ENCODE assay signal across 18 cellular contexts in the genomic region with DNA sequence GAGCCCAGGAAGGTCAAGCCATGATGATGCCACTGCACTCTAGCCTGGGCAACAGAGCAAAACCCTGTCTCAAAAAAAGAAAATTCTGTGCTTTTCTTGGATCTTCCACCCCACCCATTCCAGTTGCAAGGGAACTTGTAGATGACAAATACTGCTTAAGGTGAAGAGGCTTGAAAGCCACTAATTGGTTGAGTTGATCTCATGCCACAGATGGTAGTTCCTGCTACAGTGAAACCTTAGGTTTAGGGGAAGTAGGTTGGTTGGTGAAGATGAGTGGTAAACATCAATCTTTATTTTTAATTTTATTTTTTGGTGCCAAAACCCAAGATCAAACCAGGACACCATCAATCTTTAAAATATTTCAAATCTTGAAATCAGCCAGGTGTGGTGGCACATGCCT. TPM values are rescaled to one million over a fixed set of nuclear protein-coding genes. Genes with fewer than 3 reads are reported as not detected.
A peak's percentile ranks its signal among the peaks of the same experiment; 100 is the strongest.
DNase-seq lines count a peak whose midpoint lies in the region; ATAC-seq and TF ChIP-seq lines count a peak whose summit lies in the region.
"Had no signal": no experiment of that assay in that cellular context is flagged by ENCODE, and none has a peak within 500 bp of the region (broad histone marks: within the 10 kb centered on the region; RNA-seq: fewer than 3 reads in every experiment).

No MANE protein-coding gene starts in this region.

- H3K27ac ChIP-seq in Karpas-422 (ENCODE audit: low read length): no peak overlapping the region
- no peak overlapping the region for H3K27ac ChIP-seq in left ventricle myocardium inferior (replicated peaks)

- peaks cover 28% of the 10 kb centered on the region for H3K79me2 ChIP-seq in Karpas-422 (ENCODE audit: low read length)

- H3K4me3 Mint-ChIP-seq in activated naive CD4-positive, alpha-beta T cell treated with anti-CD3 and anti-CD28 coated beads for 36 hours: no peak overlapping the region
- H3K4me3 Mint-ChIP-seq in T-helper 17 cell (no peak overlapping the region), type B pancreatic cell (no peak overlapping the region)
- no peak overlapping the region for H3K4me3 Mint-ChIP-seq in activated T-helper 2 cell treated with anti-CD3 and anti-CD28 coated beads, Interferon-gamma antibody, Interleukin-2, Interleukin-4, amounts not matched to agents 10 μg/mL and 5 μg/mL and 100 μg/mL, durations not matched to agents 14 hours and 24 hours and 36 hours (ENCODE audit: low read depth)

- no peak for TF ChIP-seq CTCF in left ventricle myocardium inferior (IDR thresholded peaks at IDR 0.05; ENCODE audit: borderline replicate concordance)
- no peak for TF ChIP-seq CTCF in type B pancreatic cell (conservative IDR thresholded peaks at IDR 0.05)

- H4K20me1 ChIP-seq in Karpas-422 (ENCODE audit: insufficient read depth, low read depth, low read length): peaks cover 13% of the 10 kb centered on the region; the same call in 1 of the 2 replicates

- no peak overlapping the region for H3K4me2 ChIP-seq in Karpas-422 (ENCODE audit: low read depth, low read length, poor library complexity, severe bottlenecking)

- H3K9me3 ChIP-seq in Karpas-422 (ENCODE audit: low read length) (no peaks in the 10 kb centered on the region), T-helper 17 cell (ENCODE audit: control insufficient read depth, low read length, poor library complexity, severe bottlenecking) (peaks cover 3% of the 10 kb centered on the region), left ventricle myocardium inferior (replicated peaks) (no peaks in the 10 kb centered on the region)

- H3K4me1 Mint-ChIP-seq in activated naive CD4-positive, alpha-beta T cell treated with anti-CD3 and anti-CD28 coated beads for 36 hours (ENCODE audit: low read depth): peaks cover 64% of the 10 kb centered on the region
- H3K4me1 Mint-ChIP-seq in T-helper 17 cell: peaks cover 19% of the 10 kb centered on the region
- H3K4me1 Mint-ChIP-seq in activated T-helper 2 cell treated with anti-CD3 and anti-CD28 coated beads, Interferon-gamma antibody, Interleukin-2, Interleukin-4, amounts not matched to agents 10 μg/mL and 5 μg/mL and 100 μg/mL, durations not matched to agents 14 hours and 24 hours and 36 hours (ENCODE audit: low read depth): peaks cover 49% of the 10 kb centered on the region
- H3K4me1 Mint-ChIP-seq in type B pancreatic cell (ENCODE audit: unreplicated experiment): peaks cover 18% of the 10 kb centered on the region

- H3K36me3 ChIP-seq in Karpas-422 (ENCODE audit: insufficient read depth, low read length) (no peaks in the 10 kb centered on the region), left ventricle myocardium inferior (no peaks in the 10 kb centered on the region)

- no peaks in the 10 kb centered on the region for H3K9me2 ChIP-seq in Karpas-422 (replicated peaks; ENCODE audit: insufficient read depth, low read length)

- CTCF ChIA-PET in activated naive CD4-positive, alpha-beta T cell treated with anti-CD3 and anti-CD28 coated beads for 36 hours (lab: Charles Lee): interaction anchor here (0.7 kb wide), 2 partner anchors 72 to 139 kb away, joined by 3 to 4 read pairs; no protein-coding TSS in a partner anchor

- H3K4me3 ChIP-seq in Karpas-422 (ENCODE audit: low read length): no peak overlapping the region
- no peak overlapping the region for H3K4me3 ChIP-seq in left ventricle myocardium inferior
- H3K4me3 ChIP-seq: skin epidermis had no signal

- H3K9me3 Mint-ChIP-seq in activated naive CD4-positive, alpha-beta T cell treated with anti-CD3 and anti-CD28 coated beads for 36 hours: no peaks in the 10 kb centered on the region
- H3K9me3 Mint-ChIP-seq in activated T-helper 2 cell treated with anti-CD3 and anti-CD28 coated beads, Interferon-gamma antibody, Interleukin-2, Interleukin-4, amounts not matched to agents 10 μg/mL and 5 μg/mL and 100 μg/mL, durations not matched to agents 14 hours and 24 hours and 36 hours: peaks cover 4% of the 10 kb centered on the region
- no peaks in the 10 kb centered on the region for H3K9me3 Mint-ChIP-seq in type B pancreatic cell

- no peaks in the 10 kb centered on the region for H3K27me3 ChIP-seq in Karpas-422 (ENCODE audit: low read length)
- no peaks in the 10 kb centered on the region for H3K27me3 ChIP-seq in left ventricle myocardium inferior (ENCODE audit: low read depth)

- no peak overlapping the region for H2AFZ ChIP-seq in Karpas-422 (ENCODE audit: low read length)

- no peak for DNase-seq in activated naive CD4-positive, alpha-beta T cell treated with anti-CD3 and anti-CD28 coated beads for 36 hours
- no peak for DNase-seq in activated naive CD4-positive, alpha-beta T cell treated with anti-CD3 and anti-CD28 coated beads, Interleukin-2, amount 50 U/mL, for 16 hours
- DNase-seq in Karpas-422: peak; percentile 53
- no peak for DNase-seq in T-helper 17 cell
- no peak for DNase-seq in left ventricle myocardium inferior
- DNase-seq in hepatic stellate cell (ENCODE audit: low spot score): no peak
- DNase-seq in activated T-helper 2 cell treated with anti-CD3 and anti-CD28 coated beads, Interferon-gamma antibody, Interleukin-2, Interleukin-4, amounts not matched to agents 10 μg/mL and 5 μg/mL and 100 μg/mL, durations not matched to agents 14 hours and 24 hours and 36 hours (ENCODE audit: low spot score): no peak
- DNase-seq in type B pancreatic cell (ENCODE audit: extremely low spot score, unreplicated experiment): no peak
- DNase-seq: activated CD4-positive, alpha-beta T cell treated with anti-CD3 and anti-CD28 coated beads, Interleukin-2, amount 50 U/mL, for 1 hour; foreskin melanocyte; H7; left ventricle myocardium superior; NCI-H1092 treated with DMSO at 0.1 percent for 48 hours; NCI-H2171 treated with DMSO at 0.1 percent for 48 hours; SHP77; stimulated activated naive CD4-positive, alpha-beta T cell treated with Interleukin-2 at 50 U/mL for 16 hours had no signal

- no peak overlapping the region for H3K9ac ChIP-seq in Karpas-422 (ENCODE audit: low read length)

- intact Hi-C loops in activated naive CD4-positive, alpha-beta T cell treated with anti-CD3 and anti-CD28 coated beads for 36 hours (cut with micrococcal nuclease): loop anchor here (10.0 kb wide), 1 partner anchor 779 kb away; no protein-coding TSS in a partner anchor
- intact Hi-C loops in left ventricle myocardium inferior (cut with micrococcal nuclease): no loop called here
- intact Hi-C loops in activated T-helper 2 cell treated with anti-CD3 and anti-CD28 coated beads, Interferon-gamma antibody, Interleukin-2, Interleukin-4, amounts not matched to agents 10 μg/mL and 5 μg/mL and 100 μg/mL, durations not matched to agents 14 hours and 24 hours and 36 hours (cut with micrococcal nuclease): loop anchor here (10.0 kb wide), 2 partner anchors 269 to 371 kb away; a partner anchor contains a TSS

- H3K27ac Mint-ChIP-seq in activated naive CD4-positive, alpha-beta T cell treated with anti-CD3 and anti-CD28 coated beads for 36 hours: peak overlapping the region; percentile 36
- peak overlapping the region; percentile 97 for H3K27ac Mint-ChIP-seq in T-helper 17 cell
- H3K27ac Mint-ChIP-seq in activated T-helper 2 cell treated with anti-CD3 and anti-CD28 coated beads, Interferon-gamma antibody, Interleukin-2, Interleukin-4, amounts not matched to agents 10 μg/mL and 5 μg/mL and 100 μg/mL, durations not matched to agents 14 hours and 24 hours and 36 hours: no peak overlapping the region
- no peak overlapping the region for H3K27ac Mint-ChIP-seq in type B pancreatic cell

- H3K27me3 Mint-ChIP-seq in activated naive CD4-positive, alpha-beta T cell treated with anti-CD3 and anti-CD28 coated beads for 36 hours (ENCODE audit: low read depth): no peaks in the 10 kb centered on the region
- H3K27me3 Mint-ChIP-seq in T-helper 17 cell (no peaks in the 10 kb centered on the region), type B pancreatic cell (no peaks in the 10 kb centered on the region)
- H3K27me3 Mint-ChIP-seq in activated T-helper 2 cell treated with anti-CD3 and anti-CD28 coated beads, Interferon-gamma antibody, Interleukin-2, Interleukin-4, amounts not matched to agents 10 μg/mL and 5 μg/mL and 100 μg/mL, durations not matched to agents 14 hours and 24 hours and 36 hours (ENCODE audit: low read depth): no peaks in the 10 kb centered on the region
- H3K27me3 Mint-ChIP-seq: activated T-helper 17 cell treated with anti-CD3 and anti-CD28 coated beads, Interleukin-2, amount 50 U/mL, for 72 hours had no signal

- H3K36me3 Mint-ChIP-seq in activated naive CD4-positive, alpha-beta T cell treated with anti-CD3 and anti-CD28 coated beads for 36 hours (ENCODE audit: low read depth): peaks cover 12% of the 10 kb centered on the region
- H3K36me3 Mint-ChIP-seq in T-helper 17 cell (ENCODE audit: low read depth): peaks cover 3% of the 10 kb centered on the region
- peaks cover 20% of the 10 kb centered on the region for H3K36me3 Mint-ChIP-seq in activated T-helper 2 cell treated with anti-CD3 and anti-CD28 coated beads, Interferon-gamma antibody, Interleukin-2, Interleukin-4, amounts not matched to agents 10 μg/mL and 5 μg/mL and 100 μg/mL, durations not matched to agents 14 hours and 24 hours and 36 hours (ENCODE audit: low read depth)
- peaks cover 7% of the 10 kb centered on the region for H3K36me3 Mint-ChIP-seq in type B pancreatic cell

- H3K4me1 ChIP-seq in Karpas-422 (ENCODE audit: low read length): peaks cover 19% of the 10 kb centered on the region
- peaks cover 34% of the 10 kb centered on the region for H3K4me1 ChIP-seq in left ventricle myocardium inferior

- no peak for ATAC-seq in T-helper 17 cell
- ATAC-seq: activated T-helper 17 cell treated with anti-CD3 and anti-CD28 coated beads, Interleukin-2, amount 50 U/mL, for 72 hours; left ventricle myocardium superior had no signal

RNA-seq across cellular contexts. Expression of a gene that starts 2.9 kb away (rescaled TPM):
- total RNA-seq in activated naive CD4-positive, alpha-beta T cell treated with anti-CD3 and anti-CD28 coated beads for 36 hours: 100 to 1,000 TPM; 277 to 288 TPM
- total RNA-seq in Karpas-422 (2014; rRNA removed; shearing (Covaris generic); ENCODE audit: low replicate concordance): 275 and 383 TPM in 2 replicates
- total RNA-seq in T-helper 17 cell (100 to 1,000 TPM in 1 of 2 donors, 10 to 100 TPM in 1; 95.5 to 109 TPM), left ventricle myocardium inferior (93.2 TPM), type B pancreatic cell (ENCODE audit: low replicate concordance) (245 TPM in 2 replicates)
- 301 and 302 TPM in 2 replicates for total RNA-seq in activated T-helper 2 cell treated with anti-CD3 and anti-CD28 coated beads, Interferon-gamma antibody, Interleukin-2, Interleukin-4, amounts not matched to agents 10 μg/mL and 5 μg/mL and 100 μg/mL, durations not matched to agents 14 hours and 24 hours and 36 hours

Comparison
In these comparisons a context has a peak if more than half of its experiments do, and no peak if none do; other contexts are left out.
1. H3K27ac Mint-ChIP-seq: peak in activated naive CD4-positive, alpha-beta T cell treated with anti-CD3 and anti-CD28 coated beads for 36 hours (single experiment) and T-helper 17 cell (single experiment); none in activated T-helper 2 cell treated with anti-CD3 and anti-CD28 coated beads, Interferon-gamma antibody, Interleukin-2, Interleukin-4, amounts not matched to agents 10 μg/mL and 5 μg/mL and 100 μg/mL, durations not matched to agents 14 hours and 24 hours and 36 hours (single experiment) and type B pancreatic cell (single experiment).